Comparison of ENCODE assay signal across 2 cellular contexts in the genomic region with DNA sequence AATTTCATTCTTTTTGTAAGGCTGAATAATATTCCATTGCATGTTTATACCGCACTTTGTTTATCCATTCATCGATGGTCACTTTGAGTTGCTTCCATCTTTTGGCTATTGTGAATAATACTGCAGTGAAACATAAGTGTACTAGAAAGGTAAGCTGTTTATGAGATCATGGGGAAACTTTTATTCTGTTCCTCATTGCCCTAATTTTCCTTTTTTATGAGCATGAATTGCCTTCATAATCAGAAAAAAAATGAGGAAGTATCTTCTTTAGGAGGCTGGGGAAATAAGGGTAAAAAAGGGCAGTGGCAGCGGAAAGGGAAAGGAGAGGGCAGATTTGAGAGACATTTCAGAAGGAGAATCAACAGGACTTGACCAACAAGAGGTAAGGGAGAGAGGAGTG.
TF ChIP-seq lines count a peak whose summit lies in the region.

No MANE protein-coding gene starts in this region.

TF ChIP-seq in HEK293, 187 proteins besides CTCF, POLR2A, EP300 and RAD21:
- TF ChIP-seq PRDM1 (tag by site-specific recombination; IDR thresholded peaks at IDR 0.05) (peak; percentile 65), ZNF600 (tag by site-specific recombination; IDR thresholded peaks at IDR 0.05) (no peak)

TF ChIP-seq in H1, 55 proteins besides CTCF, POLR2A, EP300 and RAD21:
- no peak for TF ChIP-seq POLR2AphosphoS5 (IDR thresholded peaks at IDR 0.05; ENCODE audit: low read depth, low read length)
- TF ChIP-seq, protein P1, sequence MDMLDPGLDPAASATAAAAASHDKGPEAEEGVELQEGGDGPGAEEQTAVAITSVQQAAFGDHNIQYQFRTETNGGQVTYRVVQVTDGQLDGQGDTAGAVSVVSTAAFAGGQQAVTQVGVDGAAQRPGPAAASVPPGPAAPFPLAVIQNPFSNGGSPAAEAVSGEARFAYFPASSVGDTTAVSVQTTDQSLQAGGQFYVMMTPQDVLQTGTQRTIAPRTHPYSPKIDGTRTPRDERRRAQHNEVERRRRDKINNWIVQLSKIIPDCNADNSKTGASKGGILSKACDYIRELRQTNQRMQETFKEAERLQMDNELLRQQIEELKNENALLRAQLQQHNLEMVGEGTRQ (IDR thresholded peaks at IDR 0.05; ENCODE audit: low read length) = no peak
- TF ChIP-seq KDM4A (IDR thresholded peaks at IDR 0.05; ENCODE audit: low read depth, low read length, severe bottlenecking) = no peak
- no peak for TF ChIP-seq CEBPB (IDR thresholded peaks at IDR 0.05; ENCODE audit: low read depth, low read length)
- no peak for TF ChIP-seq RNF2 (IDR thresholded peaks at IDR 0.05; ENCODE audit: borderline replicate concordance, low read depth, low read length, missing control alignments, poor library complexity, severe bottlenecking)
- no peak for TF ChIP-seq RXRA (IDR thresholded peaks at IDR 0.05; ENCODE audit: insufficient read depth, low read depth, low read length)
- TF ChIP-seq, protein P2, sequence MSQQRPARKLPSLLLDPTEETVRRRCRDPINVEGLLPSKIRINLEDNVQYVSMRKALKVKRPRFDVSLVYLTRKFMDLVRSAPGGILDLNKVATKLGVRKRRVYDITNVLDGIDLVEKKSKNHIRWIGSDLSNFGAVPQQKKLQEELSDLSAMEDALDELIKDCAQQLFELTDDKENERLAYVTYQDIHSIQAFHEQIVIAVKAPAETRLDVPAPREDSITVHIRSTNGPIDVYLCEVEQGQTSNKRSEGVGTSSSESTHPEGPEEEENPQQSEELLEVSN (IDR thresholded peaks at IDR 0.05) = no peak
- TF ChIP-seq TAF1 (IDR thresholded peaks at IDR 0.05; ENCODE audit: low read depth, low read length) = no peak
- no peak for TF ChIP-seq PHF8 (conservative IDR thresholded peaks at IDR 0.05; ENCODE audit: low read depth, low read length)
- TF ChIP-seq, protein P3, sequence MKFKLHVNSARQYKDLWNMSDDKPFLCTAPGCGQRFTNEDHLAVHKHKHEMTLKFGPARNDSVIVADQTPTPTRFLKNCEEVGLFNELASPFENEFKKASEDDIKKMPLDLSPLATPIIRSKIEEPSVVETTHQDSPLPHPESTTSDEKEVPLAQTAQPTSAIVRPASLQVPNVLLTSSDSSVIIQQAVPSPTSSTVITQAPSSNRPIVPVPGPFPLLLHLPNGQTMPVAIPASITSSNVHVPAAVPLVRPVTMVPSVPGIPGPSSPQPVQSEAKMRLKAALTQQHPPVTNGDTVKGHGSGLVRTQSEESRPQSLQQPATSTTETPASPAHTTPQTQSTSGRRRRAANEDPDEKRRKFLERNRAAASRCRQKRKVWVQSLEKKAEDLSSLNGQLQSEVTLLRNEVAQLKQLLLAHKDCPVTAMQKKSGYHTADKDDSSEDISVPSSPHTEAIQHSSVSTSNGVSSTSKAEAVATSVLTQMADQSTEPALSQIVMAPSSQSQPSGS (IDR thresholded peaks at IDR 0.05; ENCODE audit: low read length) = no peak
